ENCODE assay signal across 20 cellular contexts in genomic region chr18:5398269-5398668, GRCh38.
"Had no signal": no experiment of that assay in that cellular context is flagged by ENCODE, and none has a peak within 500 bp of the region (broad histone marks: within the 10 kb centered on the region; RNA-seq: fewer than 3 reads in every experiment).

No MANE protein-coding gene starts in this region.

- H3K4me3 ChIP-seq: colonic mucosa, esophagus muscularis mucosa, gastrocnemius medialis, heart right ventricle, left lung, lower lobe of right lung, mucosa of descending colon had no signal

- DNase-seq: colonic mucosa; cortex of kidney; effector CD8-positive, alpha-beta T cell; effector memory CD8-positive, alpha-beta T cell; foreskin melanocyte; gastrocnemius medialis; glutamatergic neuron; head of caudate nucleus; heart right ventricle; hippocampal formation; left cardiac atrium; left lung; left ventricle myocardium superior; lower lobe of right lung; mesenchymal stem cell; mucosa of descending colon had no signal

- H3K27me3 ChIP-seq: colonic mucosa, esophagus muscularis mucosa, gastrocnemius medialis, heart right ventricle, left lung had no signal

- H3K9me3 ChIP-seq: colonic mucosa, esophagus muscularis mucosa, gastrocnemius medialis, heart right ventricle, left lung, lower lobe of right lung, mucosa of descending colon had no signal

- H3K4me1 ChIP-seq: colonic mucosa, esophagus muscularis mucosa, gastrocnemius medialis, heart right ventricle, left lung, lower lobe of right lung had no signal

- H3K36me3 ChIP-seq: colonic mucosa, gastrocnemius medialis had no signal

- ATAC-seq: effector memory CD8-positive, alpha-beta T cell; gastrocnemius medialis; heart right ventricle; left cardiac atrium; left lung; left ventricle myocardium superior; lower lobe of right lung; mucosa of descending colon had no signal

- H3K27ac ChIP-seq: colonic mucosa, esophagus muscularis mucosa, gastrocnemius medialis, heart right ventricle, left lung, lower lobe of right lung had no signal

- FAIRE-seq: endothelial cell of umbilical vein, islet of Langerhans, keratinocyte had no signal
